12 cellular contexts compared by ENCODE assay signal in genomic region chr16:56936491-56936890, GRCh38. TPM values are rescaled to one million over a fixed set of nuclear protein-coding genes. Genes with fewer than 3 reads are reported as not detected.
DNase-seq lines count a peak whose midpoint lies in the region; TF ChIP-seq lines count a peak whose summit lies in the region.
"Had no signal": no experiment of that assay in that cellular context is flagged by ENCODE, and none has a peak within 500 bp of the region (broad histone marks: within the 10 kb centered on the region; RNA-seq: fewer than 3 reads in every experiment).

No MANE protein-coding gene starts in this region.

- POLR2A ChIA-PET in CD8-positive, alpha-beta memory T cell (lab: Charles Lee), result interaction anchor here (0.9 kb wide), 1 partner anchor 9 kb away, joined by 3 read pairs; no protein-coding TSS in a partner anchor

- peak overlapping the region in 2 of 7 donors; percentile 13 to 17 for H3K4me3 Mint-ChIP-seq in CD8-positive, alpha-beta memory T cell

- H3K27ac Mint-ChIP-seq in CD8-positive, alpha-beta memory T cell, result peak overlapping the region in 6 of 8 donors; percentile 7 to 99 (median 55)

- H3K27me3 ChIP-seq in CD8-positive, alpha-beta memory T cell (ENCODE audit: insufficient read depth, low read length, poor library complexity, severe bottlenecking), result no peaks in the 10 kb centered on the region
- H3K27me3 ChIP-seq in SJCRH30, result no peaks in the 10 kb centered on the region
- no peaks in the 10 kb centered on the region for H3K27me3 ChIP-seq in fibroblast of lung (ENCODE audit: control insufficient read depth, insufficient read depth, low read length)

- no peak overlapping the region for H3K4me3 ChIP-seq in CD8-positive, alpha-beta memory T cell (ENCODE audit: low read length)
- H3K4me3 ChIP-seq in SJCRH30, result peak overlapping the region; percentile 8; the same call in 1 of the 2 replicates
- H3K4me3 ChIP-seq in fibroblast of lung (replicated peaks in 1 of 4; ENCODE audit: control extremely low read depth in 1 of 4, insufficient read depth in 1 of 4, low read depth in 3 of 4, low read length in 4 of 4), result peak overlapping the region in 1 of 4 experiments; percentile 96

- no peaks in the 10 kb centered on the region for H3K9me3 Mint-ChIP-seq in CD8-positive, alpha-beta memory T cell

- TF ChIP-seq CTCF in 22Rv1 (IDR thresholded peaks at IDR 0.05) (no peak), fibroblast of lung (conservative IDR thresholded peaks at IDR 0.05 in 1 of 2, IDR thresholded peaks at IDR 0.05 in 1 of 2; ENCODE audit: low read depth in 1 of 2, low read length in 2 of 2) (no peak)

- H3K27me3 Mint-ChIP-seq in CD8-positive, alpha-beta memory T cell, result peaks cover 0 to 5% of the 10 kb centered on the region in 2 donors

- peaks cover 50% of the 10 kb centered on the region for H3K79me2 ChIP-seq in fibroblast of lung (ENCODE audit: control insufficient read depth, insufficient read depth, low read length)

- H3K27ac ChIP-seq in 22Rv1 (peak overlapping the region; percentile 15; the same call in 1 of the 2 replicates), SJCRH30 (peak overlapping the region; percentile 75), fibroblast of lung (ENCODE audit: insufficient read depth, low read length) (no peak overlapping the region)
- H3K27ac ChIP-seq in CD8-positive, alpha-beta memory T cell (ENCODE audit: low read depth, low read length), result no peak overlapping the region

- no peak overlapping the region for H2AFZ ChIP-seq in fibroblast of lung (ENCODE audit: low read length)

- H3K9me3 ChIP-seq in CD8-positive, alpha-beta memory T cell (ENCODE audit: low read length), result no peaks in the 10 kb centered on the region
- no peaks in the 10 kb centered on the region for H3K9me3 ChIP-seq in SJCRH30 (replicated peaks)
- H3K9me3 ChIP-seq in fibroblast of lung (ENCODE audit: control insufficient read depth, insufficient read depth, low read depth, low read length), result no peaks in the 10 kb centered on the region

- peaks cover 58 to 77% (median 71%) of the 10 kb centered on the region in 3 donors for H3K4me1 Mint-ChIP-seq in CD8-positive, alpha-beta memory T cell

- DNase-seq in CD8-positive, alpha-beta memory T cell, result no peak
- DNase-seq in SJCRH30, result peak in 1 of 2 experiments; percentile 59
- DNase-seq in fibroblast of lung (ENCODE audit: low read depth in 2 of 2), result peak in 1 of 2 donors; percentile 80
- no peak for DNase-seq in NCI-H526 (lab: John Stamatoyannopoulos, UW)
- no peak for DNase-seq in ureter (ENCODE audit: low spot score)
- DNase-seq in NCI-H2227 (lab: John Stamatoyannopoulos, UW; ENCODE audit: unreplicated experiment), result no peak
- no peak for DNase-seq in NCI-H187 (lab: John Stamatoyannopoulos, UW)
- DNase-seq: effector CD4-positive, alpha-beta T cell; NCI-H748 treated with DMSO at 0.1 percent for 48 hours; stimulated activated CD4-positive, alpha-beta T cell treated with anti-CD3 and anti-CD28 coated beads, Interleukin-2, amount 100 ng/mL, for 48 hours had no signal

- no peak overlapping the region for H3K9ac ChIP-seq in fibroblast of lung (ENCODE audit: insufficient read depth, low read length)

- H3K36me3 Mint-ChIP-seq in CD8-positive, alpha-beta memory T cell, result peaks cover 17 to 89% (median 32%) of the 10 kb centered on the region in 3 donors

- H3K36me3 ChIP-seq in CD8-positive, alpha-beta memory T cell (ENCODE audit: insufficient read depth, low read length), result peaks cover 44% of the 10 kb centered on the region
- H3K36me3 ChIP-seq in SJCRH30 (peaks cover 72% of the 10 kb centered on the region), fibroblast of lung (ENCODE audit: control insufficient read depth, insufficient read depth, low read length) (peaks cover 26% of the 10 kb centered on the region)

- peaks cover 4% of the 10 kb centered on the region for H4K20me1 ChIP-seq in fibroblast of lung (ENCODE audit: control insufficient read depth, extremely low read depth, insufficient read depth, low read length)

- peaks cover 66% of the 10 kb centered on the region for H3K4me1 ChIP-seq in CD8-positive, alpha-beta memory T cell (ENCODE audit: insufficient read depth, low read length)
- H3K4me1 ChIP-seq in SJCRH30 (peaks cover 35% of the 10 kb centered on the region), fibroblast of lung (ENCODE audit: control insufficient read depth, extremely low read depth, insufficient read depth, low read length) (no peaks in the 10 kb centered on the region)

- peak overlapping the region; percentile 39 for H3K4me2 ChIP-seq in fibroblast of lung (ENCODE audit: extremely low read depth, insufficient read depth, low read length)

- CTCF ChIA-PET in CD8-positive, alpha-beta memory T cell (lab: Charles Lee), result interaction anchor here (1.6 kb wide), 1 partner anchor 69 kb away, joined by 4 read pairs; no protein-coding TSS in a partner anchor

RNA-seq across cellular contexts. Expression of gene HERPUD1, which starts 4.5 kb away (rescaled TPM):
- total RNA-seq in CD8-positive, alpha-beta memory T cell, result 100 to 1,000 TPM; 162 to 176 TPM
- polyA plus RNA-seq in CD8-positive, alpha-beta memory T cell, result 107 TPM
- total RNA-seq in SJCRH30 (2014; rRNA removed; shearing (Covaris generic)), result 69.5 and 103 TPM in 2 replicates
- total RNA-seq in fibroblast of lung (111 and 117 TPM in 2 replicates), ureter (171 TPM)
- polyA plus RNA-seq in fibroblast of lung, result 127 and 199 TPM in 2 replicates
- 68.9 and 89.8 TPM in 2 replicates for polyA plus RNA-seq in fibroblast of lung (2012)
- 241 and 266 TPM in 2 replicates for polyA minus RNA-seq in fibroblast of lung (ENCODE audit: low replicate concordance)

RNA-seq across cellular contexts. Expression of gene CETP, which starts 25.3 kb away (rescaled TPM):
- total RNA-seq in CD8-positive, alpha-beta memory T cell, result not detected
- not detected for polyA plus RNA-seq in CD8-positive, alpha-beta memory T cell
- total RNA-seq in SJCRH30 (2014; rRNA removed; shearing (Covaris generic)), result 0.14 TPM in 1 of 2 replicates, not detected in the other
- not detected in 2 replicates for total RNA-seq in fibroblast of lung
- polyA plus RNA-seq in fibroblast of lung, result 0.06 TPM in 1 of 2 replicates, not detected in the other
- polyA plus RNA-seq in fibroblast of lung (2012), result 0.12 TPM in 1 of 2 replicates, not detected in the other
- polyA minus RNA-seq in fibroblast of lung (ENCODE audit: low replicate concordance), result not detected in 2 replicates
- total RNA-seq in ureter, result 0.42 TPM
- total RNA-seq: myocyte had no signal

RNA-seq across cellular contexts. Expression of gene NLRC5, which starts 52.9 kb away (rescaled TPM):
- 100 to 1,000 TPM; 173 to 178 TPM for total RNA-seq in CD8-positive, alpha-beta memory T cell
- polyA plus RNA-seq in CD8-positive, alpha-beta memory T cell, result 165 TPM
- total RNA-seq in SJCRH30 (2014; rRNA removed; shearing (Covaris generic)), result 1.5 and 2.9 TPM in 2 replicates
- total RNA-seq in fibroblast of lung (23.6 and 43.6 TPM in 2 replicates), ureter (50.1 TPM)
- 18.8 and 22.2 TPM in 2 replicates for polyA plus RNA-seq in fibroblast of lung
- 15.0 and 16.3 TPM in 2 replicates for polyA plus RNA-seq in fibroblast of lung (2012)
- 68.3 and 84.0 TPM in 2 replicates for polyA minus RNA-seq in fibroblast of lung (ENCODE audit: low replicate concordance)

Comparison
In these comparisons a context has a peak if more than half of its experiments do, and no peak if none do; other contexts are left out.
1. H3K27ac ChIP-seq: peak in 22Rv1 (single experiment) and SJCRH30 (single experiment); none in CD8-positive, alpha-beta memory T cell (single experiment) and fibroblast of lung (single experiment).